ENCODE assay signal across 2 cellular contexts in genomic region chr19:17716309-17716929, GRCh38.
A peak's percentile ranks its signal among the peaks of the same experiment; 100 is the strongest.
TF ChIP-seq lines count a peak whose summit lies in the region.

No MANE protein-coding gene starts in this region.

TF ChIP-seq in HEK293, 187 proteins besides CTCF, POLR2A, EP300 and RAD21:
- TF ChIP-seq ZFP3 (tag by site-specific recombination; IDR thresholded peaks at IDR 0.05; ENCODE audit: low read depth) (no peak), PRDM4 (tag by site-specific recombination; IDR thresholded peaks at IDR 0.05) (peak; percentile 94)

TF ChIP-seq in K562, 482 proteins besides CTCF, POLR2A, EP300 and RAD21:
- no peak for TF ChIP-seq BHLHE40 (IDR thresholded peaks at IDR 0.05; ENCODE audit: low read length)
- TF ChIP-seq PHF20 (IDR thresholded peaks at IDR 0.05; ENCODE audit: partially characterized antibody) = no peak
- TF ChIP-seq HMG20A (CRISPR knock-in tag; conservative IDR thresholded peaks at IDR 0.05) = no peak
- TF ChIP-seq MGA (IDR thresholded peaks at IDR 0.05) = no peak
- no peak for TF ChIP-seq TCF7L2 (IDR thresholded peaks at IDR 0.05; ENCODE audit: low read depth, low read length)
- no peak for TF ChIP-seq LCOR (CRISPR knock-in tag; IDR thresholded peaks at IDR 0.05)
- TF ChIP-seq FOXK1 (CRISPR knock-in tag; IDR thresholded peaks at IDR 0.05; ENCODE audit: borderline replicate concordance) = no peak
- no peak for TF ChIP-seq GABPA (tag; conservative IDR thresholded peaks at IDR 0.05; ENCODE audit: low read depth)
- no peak for TF ChIP-seq USF1 (CRISPR knock-in tag; IDR thresholded peaks at IDR 0.05)
- no peak for TF ChIP-seq FOXJ3 (CRISPR knock-in tag; IDR thresholded peaks at IDR 0.05)
- TF ChIP-seq PTBP1 (IDR thresholded peaks at IDR 0.05; ENCODE audit: low read depth, low read length) = 0 out of 2 replicates have a peak, but pooled peaks have one; percentile 80
- no peak for TF ChIP-seq ELK1 (CRISPR knock-in tag; IDR thresholded peaks at IDR 0.05)
- no peak for TF ChIP-seq JUN (IDR thresholded peaks at IDR 0.05; ENCODE audit: borderline replicate concordance, low read depth, low read length)
- no peak for TF ChIP-seq JUN (CRISPR knock-in tag; IDR thresholded peaks at IDR 0.05; ENCODE audit: borderline replicate concordance)
- no peak for TF ChIP-seq ZBTB43 (CRISPR knock-in tag; IDR thresholded peaks at IDR 0.05)
- TF ChIP-seq SAP30 (IDR thresholded peaks at IDR 0.05; ENCODE audit: borderline replicate concordance, insufficient read depth, low read depth, low read length, poor library complexity, severe bottlenecking) = no peak
- peak; percentile 7 for TF ChIP-seq RBM25 (IDR thresholded peaks at IDR 0.05; ENCODE audit: low read depth, low read length, severe bottlenecking)
- TF ChIP-seq SPI1 (IDR thresholded peaks at IDR 0.05; ENCODE audit: borderline replicate concordance, low read depth, low read length) = no peak
- peak; percentile 57 for TF ChIP-seq NFIC (IDR thresholded peaks at IDR 0.05)
- no peak for TF ChIP-seq FOXK2 (conservative IDR thresholded peaks at IDR 0.05 in 1 of 2, IDR thresholded peaks at IDR 0.05 in 1 of 2; ENCODE audit: low read depth in 2 of 2)
- no peak for TF ChIP-seq ZNF232 (CRISPR knock-in tag; IDR thresholded peaks at IDR 0.05)
- no peak for TF ChIP-seq RFX1 (IDR thresholded peaks at IDR 0.05)
- no peak for TF ChIP-seq CSDE1 (IDR thresholded peaks at IDR 0.05)
- no peak for TF ChIP-seq RBM15 (IDR thresholded peaks at IDR 0.05; ENCODE audit: insufficient read depth, low read length)
- peak; percentile 90 for TF ChIP-seq MIER1 (IDR thresholded peaks at IDR 0.05; ENCODE audit: low read depth)
- TF ChIP-seq ETV1 (tag; conservative IDR thresholded peaks at IDR 0.05; ENCODE audit: low read depth) = no peak
TF ChIP-seq in K562: peak in this region for 4.
